Comparison of ENCODE assay signal across 23 cellular contexts in the genomic region with DNA sequence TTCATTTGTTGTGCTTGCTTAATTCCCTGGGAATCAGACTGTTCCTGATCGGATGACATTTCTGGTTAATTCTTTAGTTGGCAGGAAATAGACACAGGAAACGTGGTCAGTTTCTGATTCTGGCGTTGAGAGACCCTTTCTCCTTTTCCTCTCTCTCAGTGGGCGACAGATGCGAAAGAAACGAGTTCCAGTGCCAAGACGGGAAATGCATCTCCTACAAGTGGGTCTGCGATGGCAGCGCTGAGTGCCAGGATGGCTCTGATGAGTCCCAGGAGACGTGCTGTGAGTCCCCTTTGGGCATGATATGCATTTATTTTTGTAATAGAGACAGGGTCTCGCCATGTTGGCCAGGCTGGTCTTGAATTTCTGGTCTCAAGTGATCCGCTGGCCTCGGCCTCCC. TPM values are rescaled to one million over a fixed set of nuclear protein-coding genes. Genes with fewer than 3 reads are reported as not detected.
A peak's percentile ranks its signal among the peaks of the same experiment; 100 is the strongest.
DNase-seq lines count a peak whose midpoint lies in the region; ATAC-seq and TF ChIP-seq lines count a peak whose summit lies in the region.
"Had no signal": no experiment of that assay in that cellular context is flagged by ENCODE, and none has a peak within 500 bp of the region (broad histone marks: within the 10 kb centered on the region; RNA-seq: fewer than 3 reads in every experiment).

No MANE protein-coding gene starts in this region.

- H2AK5ac ChIP-seq in trophoblast cell (ENCODE audit: low read length) = no peak overlapping the region

- no peak overlapping the region for H2BK120ac ChIP-seq in trophoblast cell (ENCODE audit: insufficient read depth, low read length, poor library complexity)

- peaks cover 13% of the 10 kb centered on the region for H3K79me2 ChIP-seq in trophoblast cell (ENCODE audit: control insufficient read depth, insufficient read depth, low read length, poor library complexity)

- WGBS in trophoblast cell (ENCODE audit: extremely low coverage, insufficient coverage, insufficient read length) = no CpG with 5 or more reads among the region's 13 CpGs

- H2BK5ac ChIP-seq in trophoblast cell (ENCODE audit: low read depth, low read length, poor library complexity) = no peak overlapping the region

- no peak overlapping the region for H3K4me3 Mint-ChIP-seq in activated T-cell treated with anti-CD3 and anti-CD28 coated beads, Interleukin-2, amount 50 U/mL, for 24 hours
- peak overlapping the region; percentile 6 for H3K4me3 Mint-ChIP-seq in endothelial cell (ENCODE audit: unreplicated experiment)
- H3K4me3 Mint-ChIP-seq: activated naive CD4-positive, alpha-beta T cell treated with anti-CD3 and anti-CD28 coated beads, Interleukin-2, amount 10 ng/mL, durations not matched to agents 7 days and 5 days; IgD-negative memory B cell; naive thymus-derived CD4-positive, alpha-beta T cell had no signal

- no peak overlapping the region for H3K23ac ChIP-seq in trophoblast cell (ENCODE audit: low read length)

- no peak overlapping the region for H4K12ac ChIP-seq in trophoblast cell (ENCODE audit: low read depth, low read length)

- ATAC-seq in RWPE2 (ENCODE audit: low read depth) = no peak
- ATAC-seq: foreskin keratinocyte; HCT116; naive thymus-derived CD4-positive, alpha-beta T cell; PC-3 had no signal

- H3K4me1 ChIP-seq in RWPE2 (ENCODE audit: insufficient read depth, poor library complexity, severe bottlenecking) = peaks cover 37% of the 10 kb centered on the region
- H3K4me1 ChIP-seq in trophoblast cell (ENCODE audit: control insufficient read depth in 1 of 2, insufficient read depth in 2 of 2, low read length in 2 of 2) = peaks cover 0 to 2% of the 10 kb centered on the region in 2 experiments
- H3K4me1 ChIP-seq: prostate gland had no signal

- H3K9ac ChIP-seq in trophoblast cell (ENCODE audit: low read length) = no peak overlapping the region

- H2BK12ac ChIP-seq in trophoblast cell (ENCODE audit: low read length) = no peak overlapping the region

- peaks cover 93% of the 10 kb centered on the region for H3K36me3 Mint-ChIP-seq in activated T-cell treated with anti-CD3 and anti-CD28 coated beads, Interleukin-2, amount 50 U/mL, for 24 hours (ENCODE audit: low read depth)
- peaks cover 45% of the 10 kb centered on the region for H3K36me3 Mint-ChIP-seq in endothelial cell (ENCODE audit: low read depth, unreplicated experiment)
- H3K36me3 Mint-ChIP-seq: IgD-negative memory B cell had no signal

- H3K27ac Mint-ChIP-seq in activated T-cell treated with anti-CD3 and anti-CD28 coated beads, Interleukin-2, amount 50 U/mL, for 24 hours = peak overlapping the region; percentile 40
- peak overlapping the region; percentile 89 for H3K27ac Mint-ChIP-seq in endothelial cell (ENCODE audit: unreplicated experiment)
- H3K27ac Mint-ChIP-seq: activated naive CD4-positive, alpha-beta T cell treated with anti-CD3 and anti-CD28 coated beads, Interleukin-2, amount 10 ng/mL, durations not matched to agents 7 days and 5 days had no signal

- no peaks in the 10 kb centered on the region for H3K27me3 ChIP-seq in RWPE2 (ENCODE audit: insufficient read depth, poor library complexity, severe bottlenecking)
- H3K27me3 ChIP-seq in trophoblast cell (ENCODE audit: insufficient read depth, low read length) = no peaks in the 10 kb centered on the region
- H3K27me3 ChIP-seq: foreskin keratinocyte, SJSA1 had no signal

- H3K4ac ChIP-seq in trophoblast cell (ENCODE audit: low read depth, low read length) = peak overlapping the region; percentile 0

- H3K14ac ChIP-seq in trophoblast cell (ENCODE audit: low read length) = no peak overlapping the region

- peaks cover 2% of the 10 kb centered on the region for H3K9me3 Mint-ChIP-seq in activated T-cell treated with anti-CD3 and anti-CD28 coated beads, Interleukin-2, amount 50 U/mL, for 24 hours
- H3K9me3 Mint-ChIP-seq in endothelial cell (ENCODE audit: unreplicated experiment) = no peaks in the 10 kb centered on the region
- H3K9me3 Mint-ChIP-seq: activated naive CD4-positive, alpha-beta T cell treated with anti-CD3 and anti-CD28 coated beads, Interleukin-2, amount 10 ng/mL, durations not matched to agents 7 days and 5 days had no signal

- no peak for DNase-seq in activated T-cell treated with anti-CD3 and anti-CD28 coated beads, Interleukin-2, amount 50 U/mL, for 24 hours
- no peak for DNase-seq in activated T-cell treated with anti-CD3 and anti-CD28 coated beads, Interleukin-2, amount 50 U/mL, for 48 hours
- no peak for DNase-seq in RWPE2 (ENCODE audit: low spot score)
- no peak for DNase-seq in endothelial cell (ENCODE audit: low spot score)
- DNase-seq in trophoblast cell = no peak
- DNase-seq in hypothalamus (lab: John Stamatoyannopoulos, UW) = no peak
- no peak for DNase-seq in KG1 (lab: John Stamatoyannopoulos, UW)
- no peak for DNase-seq in NOMO-1 treated with dmso at 0.1 percent for 144 hours (lab: John Stamatoyannopoulos, UW; ENCODE audit: unreplicated experiment)
- DNase-seq: activated CD8-positive, alpha-beta memory T cell treated with anti-CD3 and anti-CD28 coated beads, Interleukin-2, amount 50 U/mL, for 48 hours; activated naive CD4-positive, alpha-beta T cell treated with anti-CD3 and anti-CD28 coated beads, Interleukin-2, amount 10 ng/mL, durations not matched to agents 7 days and 5 days; cortex of kidney; kidney; naive thymus-derived CD4-positive, alpha-beta T cell; NCI-H1694 treated with DMSO at 0.1 percent for 48 hours; NCI-H774; PC-3; substantia nigra had no signal

- no peak overlapping the region for H2AFZ ChIP-seq in trophoblast cell (ENCODE audit: insufficient read depth, low read length, poor library complexity)

- no peak overlapping the region for H4K91ac ChIP-seq in trophoblast cell (ENCODE audit: low read depth, low read length)

- H3K18ac ChIP-seq in trophoblast cell (ENCODE audit: low read length) = no peak overlapping the region

- no peak overlapping the region for H4K8ac ChIP-seq in trophoblast cell (ENCODE audit: low read depth, low read length)

- TF ChIP-seq CTCF in RWPE2 (IDR thresholded peaks at IDR 0.05; ENCODE audit: poor library complexity, severe bottlenecking) (no peak), endothelial cell (IDR thresholded peaks at IDR 0.05; ENCODE audit: unreplicated experiment) (no peak)

- H3K27ac ChIP-seq in RWPE2 (ENCODE audit: poor library complexity, severe bottlenecking) (peak overlapping the region; percentile 97), trophoblast cell (ENCODE audit: low read depth, low read length) (no peak overlapping the region)
- H3K27ac ChIP-seq: foreskin keratinocyte, prostate gland, SJSA1 had no signal

- peaks cover 100% of the 10 kb centered on the region for H3K36me3 ChIP-seq in RWPE2 (ENCODE audit: low read depth)
- peaks cover 60 to 70% of the 10 kb centered on the region in 2 experiments for H3K36me3 ChIP-seq in trophoblast cell (ENCODE audit: control insufficient read depth in 1 of 2, insufficient read depth in 2 of 2, low read length in 2 of 2)

- H3K4me1 Mint-ChIP-seq in activated T-cell treated with anti-CD3 and anti-CD28 coated beads, Interleukin-2, amount 50 U/mL, for 24 hours (ENCODE audit: low read depth) = peaks cover 36% of the 10 kb centered on the region
- H3K4me1 Mint-ChIP-seq in endothelial cell (ENCODE audit: unreplicated experiment) = peaks cover 19% of the 10 kb centered on the region

- H3K9me3 ChIP-seq in RWPE2 (ENCODE audit: severe bottlenecking) (no peaks in the 10 kb centered on the region), trophoblast cell (ENCODE audit: insufficient read depth, low read depth, low read length) (no peaks in the 10 kb centered on the region)
- H3K9me3 ChIP-seq: prostate gland, SJSA1 had no signal

- no peak overlapping the region for H3K4me3 ChIP-seq in RWPE2 (ENCODE audit: severe bottlenecking)
- no peak overlapping the region for H3K4me3 ChIP-seq in trophoblast cell (ENCODE audit: low read depth, low read length)
- H3K4me3 ChIP-seq: lung, prostate gland, SJSA1 had no signal

- H3K79me1 ChIP-seq in trophoblast cell (ENCODE audit: low read length) = no peaks in the 10 kb centered on the region

- no peaks in the 10 kb centered on the region for H3K27me3 Mint-ChIP-seq in activated T-cell treated with anti-CD3 and anti-CD28 coated beads, Interleukin-2, amount 50 U/mL, for 24 hours
- no peaks in the 10 kb centered on the region for H3K27me3 Mint-ChIP-seq in endothelial cell (ENCODE audit: unreplicated experiment)
- H3K27me3 Mint-ChIP-seq: activated naive CD4-positive, alpha-beta T cell treated with anti-CD3 and anti-CD28 coated beads, Interleukin-2, amount 10 ng/mL, durations not matched to agents 7 days and 5 days; naive thymus-derived CD4-positive, alpha-beta T cell had no signal

- H3K4me2 ChIP-seq in trophoblast cell (ENCODE audit: low read length) = no peak overlapping the region

RNA-seq across cellular contexts. Expression of a gene that starts 10.8 kb away (rescaled TPM):
- total RNA-seq in endothelial cell (ENCODE audit: unreplicated experiment) = 158 TPM
- polyA plus RNA-seq in trophoblast cell (2013) = 105 and 112 TPM in 2 replicates

RNA-seq across cellular contexts. Expression of a gene that starts 55.5 kb away (rescaled TPM):
- 17.0 TPM for total RNA-seq in endothelial cell (ENCODE audit: unreplicated experiment)
- 9.0 and 11.0 TPM in 2 replicates for polyA plus RNA-seq in trophoblast cell (2013)
- polyA plus RNA-seq: IgD-negative memory B cell had no signal
